4 cellular contexts compared by ENCODE assay signal in the genomic region with DNA sequence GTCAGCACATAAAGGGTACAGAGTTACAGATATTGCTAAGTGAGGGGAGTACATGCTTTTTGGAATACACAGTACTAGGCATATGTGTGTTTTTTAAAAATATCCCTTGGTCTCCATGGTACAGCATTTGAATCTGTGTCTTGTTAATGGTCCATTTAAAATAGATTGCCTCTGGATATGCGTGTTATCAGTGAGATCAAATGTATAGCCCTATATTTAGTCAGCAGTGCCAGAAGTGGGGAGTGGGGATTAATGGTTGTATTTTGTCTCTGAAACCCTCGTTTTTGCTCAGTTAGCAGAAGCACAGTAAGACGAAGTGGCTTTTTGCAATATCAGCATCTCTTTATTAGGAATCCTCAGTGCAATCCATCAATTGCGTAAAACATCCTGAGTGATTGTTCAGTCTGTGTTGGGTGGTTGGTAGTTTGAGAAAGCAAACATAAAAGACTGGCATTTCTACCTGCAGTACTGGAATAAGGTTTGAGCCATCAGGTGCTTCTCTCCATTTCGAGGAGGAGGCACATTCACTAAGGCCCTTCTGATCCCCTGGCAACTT.
TF ChIP-seq lines count a peak whose summit lies in the region.

No MANE protein-coding gene starts in this region.

TF ChIP-seq in A549, 52 proteins besides CTCF, POLR2A, EP300 and RAD21:
- TF ChIP-seq HES2 (IDR thresholded peaks at IDR 0.05) (no peak), MAFK (IDR thresholded peaks at IDR 0.05; ENCODE audit: partially characterized antibody) (peak; percentile 72)
TF ChIP-seq in A549: peak in this region for 1.

TF ChIP-seq in IMR-90, 13 proteins besides CTCF, POLR2A, EP300 and RAD21:
- TF ChIP-seq MAFK (IDR thresholded peaks at IDR 0.05; ENCODE audit: low read depth, low read length), result peak; percentile 67
- no peak for TF ChIP-seq ELK1 (IDR thresholded peaks at IDR 0.05; ENCODE audit: borderline replicate concordance, low read depth, low read length)
- no peak for TF ChIP-seq BHLHE40 (IDR thresholded peaks at IDR 0.05; ENCODE audit: low read depth, low read length)
TF ChIP-seq in IMR-90: peak in this region for 1.

TF ChIP-seq in liver, 16 proteins besides CTCF, POLR2A, EP300 and RAD21:
- no peak for TF ChIP-seq NR2F2 (IDR thresholded peaks at IDR 0.05)
- TF ChIP-seq, protein P1, sequence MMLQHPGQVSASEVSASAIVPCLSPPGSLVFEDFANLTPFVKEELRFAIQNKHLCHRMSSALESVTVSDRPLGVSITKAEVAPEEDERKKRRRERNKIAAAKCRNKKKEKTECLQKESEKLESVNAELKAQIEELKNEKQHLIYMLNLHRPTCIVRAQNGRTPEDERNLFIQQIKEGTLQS (IDR thresholded peaks at IDR 0.05), result peak; percentile 19

TF ChIP-seq in GM12891, 5 proteins besides CTCF, POLR2A, EP300 and RAD21:
- TF ChIP-seq TAF1 (IDR thresholded peaks at IDR 0.05; ENCODE audit: low read depth, low read length) (no peak), POLR2AphosphoS5 (IDR thresholded peaks at IDR 0.05; ENCODE audit: low read depth, low read length) (no peak), POU2F2 (IDR thresholded peaks at IDR 0.05; ENCODE audit: low read depth, low read length) (no peak), SPI1 (IDR thresholded peaks at IDR 0.05; ENCODE audit: low read depth, low read length) (no peak), PAX5 (IDR thresholded peaks at IDR 0.05; ENCODE audit: insufficient read depth, low read length, severe bottlenecking) (no peak)
TF ChIP-seq in GM12891: peak in this region for 0.
